2 cellular contexts compared by ENCODE assay signal in genomic region chr1:19849307-19849706, GRCh38.
TF ChIP-seq lines count a peak whose summit lies in the region.

No MANE protein-coding gene starts in this region.

TF ChIP-seq in K562, 482 proteins besides CTCF, POLR2A, EP300 and RAD21:
- peak; percentile 69 for TF ChIP-seq POLR3A (IDR thresholded peaks at IDR 0.05; ENCODE audit: borderline replicate concordance, extremely low read depth, insufficient read depth, insufficient read length)
- peak; percentile 91 for TF ChIP-seq POLR2H (tag; IDR thresholded peaks at IDR 0.05; ENCODE audit: low read depth)
- peak; percentile 82 for TF ChIP-seq TBP (optimal IDR thresholded peaks at IDR 0.05; ENCODE audit: low read depth, low read length)
- TF ChIP-seq, protein P1, sequence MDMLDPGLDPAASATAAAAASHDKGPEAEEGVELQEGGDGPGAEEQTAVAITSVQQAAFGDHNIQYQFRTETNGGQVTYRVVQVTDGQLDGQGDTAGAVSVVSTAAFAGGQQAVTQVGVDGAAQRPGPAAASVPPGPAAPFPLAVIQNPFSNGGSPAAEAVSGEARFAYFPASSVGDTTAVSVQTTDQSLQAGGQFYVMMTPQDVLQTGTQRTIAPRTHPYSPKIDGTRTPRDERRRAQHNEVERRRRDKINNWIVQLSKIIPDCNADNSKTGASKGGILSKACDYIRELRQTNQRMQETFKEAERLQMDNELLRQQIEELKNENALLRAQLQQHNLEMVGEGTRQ (CRISPR knock-in tag; IDR thresholded peaks at IDR 0.05): peak; percentile 10; the same call in 1 of the 2 replicates

TF ChIP-seq in H1, 55 proteins besides CTCF, POLR2A, EP300 and RAD21:
- peak; percentile 88 for TF ChIP-seq TBP (IDR thresholded peaks at IDR 0.05; ENCODE audit: low read depth, low read length)
